Comparison of ENCODE assay signal across 9 cellular contexts in the genomic region with DNA sequence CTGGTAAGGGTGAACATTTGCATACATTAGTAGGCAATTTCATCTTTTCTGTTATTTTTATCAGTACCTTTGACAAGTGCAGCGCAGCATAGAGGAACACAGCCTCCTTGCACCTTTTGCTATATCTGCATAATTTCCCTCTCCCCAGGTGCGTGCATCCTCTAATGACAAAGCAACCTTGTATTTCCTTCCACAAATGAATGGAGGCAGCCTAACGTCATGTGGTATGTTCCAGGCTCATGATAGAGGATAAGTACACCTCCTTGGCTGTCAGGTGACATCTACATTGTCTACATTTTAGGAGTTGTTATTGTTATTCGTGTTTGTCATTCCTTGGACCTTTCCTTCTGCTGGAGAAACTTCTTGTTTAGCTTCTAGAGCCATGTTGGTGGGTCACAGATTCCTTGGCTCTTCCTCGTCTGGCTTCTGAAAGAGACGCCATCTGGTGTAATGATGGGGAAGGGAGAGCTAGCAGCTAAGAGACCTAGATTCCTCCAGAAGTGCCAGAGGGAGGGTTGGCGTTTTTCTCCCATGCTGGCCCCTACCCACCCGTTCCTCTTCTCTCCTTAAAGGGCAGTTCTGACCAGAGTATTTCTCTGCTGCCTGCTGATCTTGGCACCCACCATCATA. TPM values are rescaled to one million over a fixed set of nuclear protein-coding genes. Genes with fewer than 3 reads are reported as not detected.
DNase-seq lines count a peak whose midpoint lies in the region; ATAC-seq and TF ChIP-seq lines count a peak whose summit lies in the region.
"Had no signal": no experiment of that assay in that cellular context is flagged by ENCODE, and none has a peak within 500 bp of the region (broad histone marks: within the 10 kb centered on the region; RNA-seq: fewer than 3 reads in every experiment).

No MANE protein-coding gene starts in this region.

- no peaks in the 10 kb centered on the region for H3K27me3 Mint-ChIP-seq in activated T-cell treated with anti-CD3 and anti-CD28 coated beads, Interleukin-2, amount 50 U/mL, for 24 hours
- no peaks in the 10 kb centered on the region for H3K27me3 Mint-ChIP-seq in activated B cell treated with CpG ODN at 0.5 μM for 24 hours
- H3K27me3 Mint-ChIP-seq in effector memory CD8-positive, alpha-beta T cell = no peaks in the 10 kb centered on the region
- H3K27me3 Mint-ChIP-seq in stimulated activated naive CD8-positive, alpha-beta T cell treated with anti-CD3 and anti-CD28 coated beads, Interleukin-15, amount 100 ng/mL, for 72 hours = no peaks in the 10 kb centered on the region

- H3K9ac ChIP-seq in GM23248 = no peak overlapping the region

- H3K4me1 Mint-ChIP-seq in activated T-cell treated with anti-CD3 and anti-CD28 coated beads, Interleukin-2, amount 50 U/mL, for 24 hours (ENCODE audit: low read depth) = peaks cover 91% of the 10 kb centered on the region
- H3K4me1 Mint-ChIP-seq in activated B cell treated with CpG ODN at 0.5 μM for 24 hours = peaks cover 40% of the 10 kb centered on the region
- peaks cover 71 to 83% of the 10 kb centered on the region in 2 donors for H3K4me1 Mint-ChIP-seq in effector memory CD8-positive, alpha-beta T cell (ENCODE audit: low read depth in 2 of 2)
- peaks cover 100% of the 10 kb centered on the region for H3K4me1 Mint-ChIP-seq in stimulated activated naive CD8-positive, alpha-beta T cell treated with anti-CD3 and anti-CD28 coated beads, Interleukin-15, amount 100 ng/mL, for 72 hours

- in situ Hi-C loops in GM23248 (cut with MboI) = no loop called here

- H4K20me1 ChIP-seq in GM23248 (ENCODE audit: insufficient read depth) = no peaks in the 10 kb centered on the region

- H3K4me2 ChIP-seq in GM23248 (ENCODE audit: unreplicated experiment) = no peak overlapping the region

- CTCF ChIA-PET in activated B cell treated with CpG ODN at 0.5 μM for 24 hours (lab: Charles Lee) = interaction anchor here (0.7 to 9.7 kb wide), 5 partner anchors 15 to 120 kb away, joined by 3 to 117 read pairs (median 11); no protein-coding TSS in a partner anchor

- H3K4me3 ChIP-seq in GM23248 = no peak overlapping the region
- H3K4me3 ChIP-seq: SK-N-MC had no signal

- 0 out of 2 replicates have a peak, but pooled peaks cover 4% of the 10 kb centered on the region for H3K79me2 ChIP-seq in GM23248 (ENCODE audit: insufficient read depth)

- H3K36me3 Mint-ChIP-seq in activated T-cell treated with anti-CD3 and anti-CD28 coated beads, Interleukin-2, amount 50 U/mL, for 24 hours (ENCODE audit: low read depth) = peaks cover 85% of the 10 kb centered on the region
- peaks cover 91% of the 10 kb centered on the region for H3K36me3 Mint-ChIP-seq in activated B cell treated with CpG ODN at 0.5 μM for 24 hours (ENCODE audit: low read depth)
- H3K36me3 Mint-ChIP-seq in effector memory CD8-positive, alpha-beta T cell (ENCODE audit: insufficient read depth) = peaks cover 97% of the 10 kb centered on the region

- H3K36me3 ChIP-seq in GM23248 (ENCODE audit: low read depth) = 0 out of 2 replicates have a peak, but pooled peaks cover 12% of the 10 kb centered on the region

- no peaks in the 10 kb centered on the region for H3K9me3 Mint-ChIP-seq in activated T-cell treated with anti-CD3 and anti-CD28 coated beads, Interleukin-2, amount 50 U/mL, for 24 hours
- no peaks in the 10 kb centered on the region for H3K9me3 Mint-ChIP-seq in activated B cell treated with CpG ODN at 0.5 μM for 24 hours
- no peaks in the 10 kb centered on the region for H3K9me3 Mint-ChIP-seq in effector memory CD8-positive, alpha-beta T cell
- no peaks in the 10 kb centered on the region for H3K9me3 Mint-ChIP-seq in stimulated activated naive CD8-positive, alpha-beta T cell treated with anti-CD3 and anti-CD28 coated beads, Interleukin-15, amount 100 ng/mL, for 72 hours

- WGBS in GM23248 (ENCODE audit: low coverage in 1 of 2, low lambda C conversion rate in 2 of 2, missing lambda C conversion rate in 2 of 2), 2 experiments = 95 to 98% methylated on average over 8 of the region's 8 CpGs

- H3K27ac ChIP-seq in GM23248 = no peak overlapping the region
- H3K27ac ChIP-seq: SK-N-MC had no signal

- no peaks in the 10 kb centered on the region for H3K27me3 ChIP-seq in GM23248 (replicated peaks; ENCODE audit: insufficient read depth)

- H3K9me3 ChIP-seq in GM23248 (ENCODE audit: low read depth) = no peaks in the 10 kb centered on the region

- TF ChIP-seq CTCF in activated B cell treated with CpG ODN at 0.5 μM for 24 hours (IDR thresholded peaks at IDR 0.05) = no peak

- no peak overlapping the region for H2AFZ ChIP-seq in GM23248

- intact Hi-C loops in activated B cell treated with CpG ODN at 0.5 μM for 24 hours (cut with micrococcal nuclease) = loop anchor here (2.0 kb wide), 1 partner anchor 13 kb away; no protein-coding TSS in a partner anchor

- H3K9me2 ChIP-seq in GM23248 (ENCODE audit: insufficient read depth) = no peaks in the 10 kb centered on the region

- peak overlapping the region; percentile 33 for H3K4me3 Mint-ChIP-seq in activated T-cell treated with anti-CD3 and anti-CD28 coated beads, Interleukin-2, amount 50 U/mL, for 24 hours
- no peak overlapping the region for H3K4me3 Mint-ChIP-seq in activated B cell treated with CpG ODN at 0.5 μM for 24 hours
- H3K4me3 Mint-ChIP-seq in effector memory CD8-positive, alpha-beta T cell = peak overlapping the region; percentile 15 to 76
- peak overlapping the region; percentile 27 to 64 for H3K4me3 Mint-ChIP-seq in stimulated activated naive CD8-positive, alpha-beta T cell treated with anti-CD3 and anti-CD28 coated beads, Interleukin-15, amount 100 ng/mL, for 72 hours

- H3F3A ChIP-seq in GM23248 (ENCODE audit: insufficient read depth) = 0 out of 2 replicates have a peak, but pooled peaks cover 10% of the 10 kb centered on the region

- DNase-seq in activated T-cell treated with anti-CD3 and anti-CD28 coated beads, Interleukin-2, amount 50 U/mL, for 24 hours = peak; percentile 30
- DNase-seq in activated T-cell treated with anti-CD3 and anti-CD28 coated beads, Interleukin-2, amount 50 U/mL, for 48 hours = no peak
- DNase-seq in activated B cell treated with CpG ODN at 0.5 μM for 24 hours (no peak), GM23248 (no peak)
- DNase-seq in effector memory CD8-positive, alpha-beta T cell = no peak
- DNase-seq in stimulated activated naive CD8-positive, alpha-beta T cell treated with anti-CD3 and anti-CD28 coated beads, Interleukin-15, amount 100 ng/mL, for 72 hours = no peak
- DNase-seq in stimulated activated CD8-positive, alpha-beta memory T cell treated with anti-CD3 and anti-CD28 coated beads, Interleukin-4, amount 100 ng/mL, for 48 hours = no peak

- ATAC-seq in activated B cell treated with CpG ODN at 0.5 μM for 24 hours (ENCODE audit: low read depth) = no peak
- no peak for ATAC-seq in effector memory CD8-positive, alpha-beta T cell (replicated peaks)
- no peak for ATAC-seq in stimulated activated naive CD8-positive, alpha-beta T cell treated with anti-CD3 and anti-CD28 coated beads, Interleukin-15, amount 100 ng/mL, for 72 hours
- ATAC-seq in GM21825 (IDR thresholded peaks at IDR 0.05; ENCODE audit: unreplicated experiment) = no peak

- peak overlapping the region; percentile 93 for H3K27ac Mint-ChIP-seq in activated T-cell treated with anti-CD3 and anti-CD28 coated beads, Interleukin-2, amount 50 U/mL, for 24 hours
- H3K27ac Mint-ChIP-seq in activated B cell treated with CpG ODN at 0.5 μM for 24 hours = peak overlapping the region; percentile 59
- peak overlapping the region; percentile 75 to 94 for H3K27ac Mint-ChIP-seq in effector memory CD8-positive, alpha-beta T cell
- H3K27ac Mint-ChIP-seq in stimulated activated naive CD8-positive, alpha-beta T cell treated with anti-CD3 and anti-CD28 coated beads, Interleukin-15, amount 100 ng/mL, for 72 hours = peak overlapping the region in 1 of 2 donors; percentile 93

- POLR2A ChIA-PET in activated B cell treated with CpG ODN at 0.5 μM for 24 hours (lab: Charles Lee) = interaction anchor here (0.7 to 1.7 kb wide), 4 partner anchors 21 to 37 kb away, joined by 4 to 12 read pairs (median 10); a partner anchor contains a TSS

- H3K4me1 ChIP-seq in GM23248 (ENCODE audit: insufficient read depth) = peaks cover 14% of the 10 kb centered on the region; the same call in 1 of the 2 replicates

RNA-seq across cellular contexts. Expression of a gene that starts 37.0 kb away (rescaled TPM):
- total RNA-seq in activated B cell treated with CpG ODN at 0.5 μM for 24 hours = 229 and 272 TPM in 2 replicates
- 15.8 and 29.9 TPM in 2 replicates for total RNA-seq in GM23248 (2014; rRNA removed; shearing (Covaris generic))
- 6.2 and 6.6 TPM in 2 replicates for polyA plus RNA-seq in GM23248 (2016; fragmentation: Nextera tagmentation; extraction: Ambion mirVana)

RNA-seq across cellular contexts. Expression of a gene that starts 57.2 kb away (rescaled TPM):
- total RNA-seq in activated B cell treated with CpG ODN at 0.5 μM for 24 hours = 1.3 and 2.5 TPM in 2 replicates
- total RNA-seq in GM23248 (2014; rRNA removed; shearing (Covaris generic)) = 1.4 TPM in 1 of 2 replicates, not detected in the other
- not detected in 2 replicates for polyA plus RNA-seq in GM23248 (2016; fragmentation: Nextera tagmentation; extraction: Ambion mirVana)
